ENCODE assay signal across 18 cellular contexts in genomic region chr17:3835410-3836229, GRCh38. TPM values are rescaled to one million over a fixed set of nuclear protein-coding genes. Genes with fewer than 3 reads are reported as not detected.
DNase-seq lines count a peak whose midpoint lies in the region; FAIRE-seq and TF ChIP-seq lines count a peak whose summit lies in the region.
"Had no signal": no experiment of that assay in that cellular context is flagged by ENCODE, and none has a peak within 500 bp of the region (broad histone marks: within the 10 kb centered on the region; RNA-seq: fewer than 3 reads in every experiment).

No MANE protein-coding gene starts in this region.

- no peaks in the 10 kb centered on the region for H3K27me3 Mint-ChIP-seq in CD14-positive monocyte (ENCODE audit: low read depth in 3 of 3)
- H3K27me3 Mint-ChIP-seq: activated naive CD4-positive, alpha-beta T cell treated with anti-CD3 and anti-CD28 coated beads, Interleukin-2, amount 50 U/mL, for 24 hours; progenitor cell of endocrine pancreas had no signal

- H3K36me3 ChIP-seq in bronchial epithelial cell (ENCODE audit: control insufficient read depth, insufficient read depth, low read length), result peaks cover 14% of the 10 kb centered on the region

- no peak overlapping the region for H3K4me3 Mint-ChIP-seq in CD14-positive monocyte
- H3K4me3 Mint-ChIP-seq: activated naive CD4-positive, alpha-beta T cell treated with anti-CD3 and anti-CD28 coated beads, Interleukin-2, amount 50 U/mL, for 24 hours had no signal

- TF ChIP-seq CTCF in CD14-positive monocyte (IDR thresholded peaks at IDR 0.05) (no peak), bronchial epithelial cell (IDR thresholded peaks at IDR 0.05; ENCODE audit: insufficient read depth, low read length, severe bottlenecking) (no peak)

- no peaks in the 10 kb centered on the region for H3K27me3 ChIP-seq in bronchial epithelial cell (ENCODE audit: control insufficient read depth, insufficient read depth, low read length)
- H3K27me3 ChIP-seq: BLaER1 treated with 17β-estradiol and CSF1 and Interleukin-3, amounts not matched to agents 10 nM and 100 nM; gastroesophageal sphincter; testis had no signal

- peaks cover 33% of the 10 kb centered on the region for H3K4me1 Mint-ChIP-seq in CD14-positive monocyte

- intact Hi-C loops in CD14-positive monocyte (cut with micrococcal nuclease), result no loop called here

- H3K36me3 Mint-ChIP-seq in CD14-positive monocyte, result peaks cover 56 to 76% of the 10 kb centered on the region in 2 donors

- H3K9me3 Mint-ChIP-seq in CD14-positive monocyte, result peaks cover 0 to 3% (median 0%) of the 10 kb centered on the region in 7 donors
- H3K9me3 Mint-ChIP-seq: activated naive CD4-positive, alpha-beta T cell treated with anti-CD3 and anti-CD28 coated beads, Interleukin-2, amount 50 U/mL, for 24 hours had no signal

- FAIRE-seq in bronchial epithelial cell (lab: Jason Lieb, UNC), result peak; percentile 90

- no peak overlapping the region for H3K4me3 ChIP-seq in bronchial epithelial cell (ENCODE audit: low read depth, low read length)
- H3K4me3 ChIP-seq: BLaER1 treated with 17β-estradiol and CSF1 and Interleukin-3, amounts not matched to agents 10 nM and 100 nM; gastroesophageal sphincter; testis had no signal

- DNase-seq in CD14-positive monocyte (ENCODE audit: low spot score), result no peak
- DNase-seq in LHCN-M2 (ENCODE audit: low read depth), result peak; percentile 90
- no peak for DNase-seq in bronchial epithelial cell (ENCODE audit: low read depth)
- peak; percentile 96 for DNase-seq in myocyte (ENCODE audit: low read depth)
- DNase-seq in UCSD-AML1 (lab: John Stamatoyannopoulos, UW; ENCODE audit: unreplicated experiment), result no peak
- DNase-seq in stimulated activated CD4-positive, alpha-beta T cell treated with anti-CD3 and anti-CD28 coated beads, Interleukin-1b, Interleukin-23, amount 100 ng/mL, for 48 hours, result no peak
- no peak for DNase-seq in AG08395 (ENCODE audit: low spot score)
- no peak for DNase-seq in activated gamma-delta T cell (lab: John Stamatoyannopoulos, UW)
- DNase-seq: DND-41, Kasumi-1, NCI-H2081, NCI-H774, T-helper 9 cell, testis had no signal

- peak overlapping the region; percentile 38 to 87 (median 79) for H3K27ac Mint-ChIP-seq in CD14-positive monocyte
- H3K27ac Mint-ChIP-seq: progenitor cell of endocrine pancreas had no signal

RNA-seq across cellular contexts. Expression of gene NCBP3, which starts 10.4 kb away (rescaled TPM):
- 1 to 10 TPM; 4.9 to 8.5 TPM for polyA plus RNA-seq in CD14-positive monocyte
- total RNA-seq in LHCN-M2 (2014; rRNA removed) (19.9 and 21.9 TPM in 2 replicates), bronchial epithelial cell (8.2 and 13.7 TPM in 2 replicates), myocyte (12.7 and 13.7 TPM in 2 replicates)
- 12.7 TPM for polyA plus RNA-seq in LHCN-M2 (2012)
- 16.0 TPM for polyA plus RNA-seq in myocyte (2012)

RNA-seq across cellular contexts. Expression of gene ITGAE, which starts 34.6 kb away (rescaled TPM):
- polyA plus RNA-seq in CD14-positive monocyte, result 10 to 100 TPM; 66.6 to 78.8 TPM
- total RNA-seq in LHCN-M2 (2014; rRNA removed) (36.8 and 38.6 TPM in 2 replicates), bronchial epithelial cell (17.1 and 21.9 TPM in 2 replicates), myocyte (23.1 and 26.4 TPM in 2 replicates)
- polyA plus RNA-seq in LHCN-M2 (2012), result 95.4 TPM
- 66.3 TPM for polyA plus RNA-seq in myocyte (2012)

RNA-seq across cellular contexts. Expression of gene CAMKK1, which starts 57.2 kb away (rescaled TPM):
- 1 to 10 TPM in 1 of 2 donors, under 1 TPM in 1; 0.74 to 1.5 TPM for polyA plus RNA-seq in CD14-positive monocyte
- 3.6 and 3.7 TPM in 2 replicates for total RNA-seq in LHCN-M2 (2014; rRNA removed)
- 2.5 TPM for polyA plus RNA-seq in LHCN-M2 (2012)
- total RNA-seq in bronchial epithelial cell, result 2.7 and 3.4 TPM in 2 replicates
- total RNA-seq in myocyte, result 2.6 and 2.8 TPM in 2 replicates
- 9.9 TPM for polyA plus RNA-seq in myocyte (2012)

Comparison
In these comparisons a context has a peak if more than half of its experiments do, and no peak if none do; other contexts are left out.
1. DNase-seq: peak in LHCN-M2 (single experiment) and myocyte (single experiment); none in CD14-positive monocyte (single experiment), bronchial epithelial cell (single experiment), UCSD-AML1 (single experiment), stimulated activated CD4-positive, alpha-beta T cell treated with anti-CD3 and anti-CD28 coated beads, Interleukin-1b, Interleukin-23, amount 100 ng/mL, for 48 hours (single experiment), AG08395 (single experiment) and activated gamma-delta T cell (single experiment).